Comparison of ENCODE assay signal across 12 cellular contexts in genomic region chr1:186194107-186194756, GRCh38.
DNase-seq lines count a peak whose midpoint lies in the region; ATAC-seq and TF ChIP-seq lines count a peak whose summit lies in the region.
"Had no signal": no experiment of that assay in that cellular context is flagged by ENCODE, and none has a peak within 500 bp of the region (broad histone marks: within the 10 kb centered on the region; RNA-seq: fewer than 3 reads in every experiment).

No MANE protein-coding gene starts in this region.

- POLR2A ChIA-PET in GM10248 (lab: Yijun Ruan, JAX): no interaction called here

- H3K4me1 ChIP-seq in right atrium auricular region: no peaks in the 10 kb centered on the region
- H3K4me1 ChIP-seq: tibial artery had no signal

- no peaks in the 10 kb centered on the region for H3K27me3 ChIP-seq in right atrium auricular region
- H3K27me3 ChIP-seq: tibial artery had no signal

- H3K9me3 ChIP-seq in right atrium auricular region: no peaks in the 10 kb centered on the region
- H3K9me3 ChIP-seq: tibial artery had no signal

- DNase-seq in GM10248 (ENCODE audit: extremely low spot score) (peak; percentile 16), right atrium auricular region (ENCODE audit: low spot score) (no peak), amygdala (lab: John Stamatoyannopoulos, UW) (no peak), DMS 273 treated with DMSO at 0.1 percent for 48 hours (lab: John Stamatoyannopoulos, UW) (no peak)
- no peak for DNase-seq in activated effector memory CD4-positive, alpha-beta T cell treated with Interleukin-2 at 50 U/mL for 16 hours
- DNase-seq: HFFc6, NCI-H1436, tibial artery had no signal

- H3K36me3 ChIP-seq in right atrium auricular region: peaks cover 3% of the 10 kb centered on the region

- no peak overlapping the region for H3K27ac ChIP-seq in right atrium auricular region
- H3K27ac ChIP-seq: tibial artery had no signal

- no peak for TF ChIP-seq CTCF in GM10248 (IDR thresholded peaks at IDR 0.05; ENCODE audit: control extremely low read depth, extremely low read depth, low read depth, missing control alignments)
- TF ChIP-seq CTCF in right atrium auricular region (IDR thresholded peaks at IDR 0.05): no peak

- H3K4me3 ChIP-seq in right atrium auricular region: no peak overlapping the region
- H3K4me3 ChIP-seq: tibial artery had no signal

- ATAC-seq in GM19397 (IDR thresholded peaks at IDR 0.05; ENCODE audit: unreplicated experiment) (peak; percentile 92), HG02870 (IDR thresholded peaks at IDR 0.05; ENCODE audit: unreplicated experiment) (peak; percentile 97), HG03558 (IDR thresholded peaks at IDR 0.05; ENCODE audit: extremely low read depth, unreplicated experiment) (peak; percentile 92)
- ATAC-seq: activated CD4-positive, CD25-positive, alpha-beta regulatory T cell treated with anti-CD3 and anti-CD28 coated beads, Interleukin-2, amount 50 U/mL, for 24 hours had no signal

- CTCF ChIA-PET in GM10248 (lab: Yijun Ruan, JAX): interaction anchor here (1.3 to 1.6 kb wide), 2 partner anchors 11 to 474 kb away, joined by 3 to 4 read pairs; no protein-coding TSS in a partner anchor
